In the genomic region with DNA sequence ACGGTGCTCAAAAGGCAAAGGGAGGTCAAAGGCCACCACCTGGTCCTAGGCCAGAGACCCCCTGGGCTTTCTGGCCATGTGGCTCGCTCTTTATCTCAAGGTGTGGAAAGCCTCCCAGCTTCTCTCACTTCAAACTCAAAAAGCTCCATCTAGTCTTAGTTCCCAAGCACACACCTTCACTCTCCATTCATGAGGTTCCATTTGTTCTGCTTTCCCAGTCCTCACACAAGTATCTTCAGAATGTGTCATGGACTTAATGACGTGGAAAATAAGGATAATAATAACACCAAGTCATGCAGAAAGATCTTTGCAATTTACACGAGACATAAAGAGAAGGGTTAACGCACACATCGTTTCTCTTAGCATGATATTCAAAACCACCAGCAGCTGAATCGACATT, we compare ENCODE assay signal across 1 cellular context.
TF ChIP-seq lines count a peak whose summit lies in the region.

No MANE protein-coding gene starts in this region.

TF ChIP-seq in HEK293, 187 proteins besides CTCF, POLR2A, EP300 and RAD21 (continued from another document and continues in another):
- TF ChIP-seq ZNF114 (tag by site-specific recombination; IDR thresholded peaks at IDR 0.05) (no peak), ZSCAN30 (tag by site-specific recombination; IDR thresholded peaks at IDR 0.05) (no peak), WT1 (tag by site-specific recombination; IDR thresholded peaks at IDR 0.05) (peak; percentile 71), ZNF155 (tag by site-specific recombination; IDR thresholded peaks at IDR 0.05) (no peak), ZNF792 (tag by site-specific recombination; IDR thresholded peaks at IDR 0.05) (no peak), ZNF248 (tag by site-specific recombination; IDR thresholded peaks at IDR 0.05) (no peak), ZNF449 (tag by site-specific recombination; IDR thresholded peaks at IDR 0.05) (no peak), ZNF510 (tag by site-specific recombination; IDR thresholded peaks at IDR 0.05; ENCODE audit: insufficient replicate concordance) (no peak), ZNF791 (tag by site-specific recombination; IDR thresholded peaks at IDR 0.05) (no peak), ZNF132 (tag by site-specific recombination; IDR thresholded peaks at IDR 0.05; ENCODE audit: borderline replicate concordance) (no peak), ZNF677 (tag by site-specific recombination; IDR thresholded peaks at IDR 0.05) (no peak), ZBTB1 (tag by site-specific recombination; IDR thresholded peaks at IDR 0.05) (no peak), HOXC10 (CRISPR knock-in tag; IDR thresholded peaks at IDR 0.05) (no peak), ZNF174 (tag by site-specific recombination; IDR thresholded peaks at IDR 0.05) (no peak), SCRT2 (tag by site-specific recombination; IDR thresholded peaks at IDR 0.05) (peak; percentile 57; the same call in 1 of the 2 replicates), ZNF121 (tag by site-specific recombination; IDR thresholded peaks at IDR 0.05) (no peak), ZNF214 (tag by site-specific recombination; IDR thresholded peaks at IDR 0.05; ENCODE audit: borderline replicate concordance) (no peak), ZNF138 (tag by site-specific recombination; IDR thresholded peaks at IDR 0.05; ENCODE audit: borderline replicate concordance) (no peak), ZNF701 (tag by site-specific recombination; IDR thresholded peaks at IDR 0.05) (no peak), ZFP3 (tag by site-specific recombination; IDR thresholded peaks at IDR 0.05; ENCODE audit: low read depth) (no peak), ZNF626 (tag by site-specific recombination; IDR thresholded peaks at IDR 0.05) (no peak), ZBTB10 (tag by site-specific recombination; IDR thresholded peaks at IDR 0.05) (no peak), ZNF202 (tag by site-specific recombination; IDR thresholded peaks at IDR 0.05; ENCODE audit: borderline replicate concordance) (no peak), SALL2 (tag by site-specific recombination; IDR thresholded peaks at IDR 0.05; ENCODE audit: borderline replicate concordance) (0 out of 2 replicates have a peak, but pooled peaks have one; percentile 21), ZBTB7A (tag by site-specific recombination; IDR thresholded peaks at IDR 0.05; ENCODE audit: low read depth) (no peak), KLF8 (tag by site-specific recombination; IDR thresholded peaks at IDR 0.05) (peak; percentile 84), ZNF433 (tag by site-specific recombination; IDR thresholded peaks at IDR 0.05; ENCODE audit: low read depth) (no peak), ZNF133 (tag by site-specific recombination; IDR thresholded peaks at IDR 0.05) (no peak), ZNF777 (tag by site-specific recombination; IDR thresholded peaks at IDR 0.05; ENCODE audit: borderline replicate concordance) (no peak), ZNF140 (tag by site-specific recombination; IDR thresholded peaks at IDR 0.05) (no peak), GLIS2 (tag by site-specific recombination; IDR thresholded peaks at IDR 0.05) (no peak), ZNF19 (tag by site-specific recombination; IDR thresholded peaks at IDR 0.05; ENCODE audit: low read depth) (no peak), ZNF837 (tag by site-specific recombination; IDR thresholded peaks at IDR 0.05) (no peak), SETDB1 (IDR thresholded peaks at IDR 0.05; ENCODE audit: insufficient read length, low read length) (no peak), ZNF707 (tag by site-specific recombination; IDR thresholded peaks at IDR 0.05) (no peak), ZNF473 (tag by site-specific recombination; IDR thresholded peaks at IDR 0.05) (no peak), ZNF555 (tag by site-specific recombination; conservative IDR thresholded peaks at IDR 0.05) (no peak), ZNF585B (tag by site-specific recombination; IDR thresholded peaks at IDR 0.05) (no peak), ZNF645 (tag by site-specific recombination; IDR thresholded peaks at IDR 0.05) (no peak), ZNF558 (tag by site-specific recombination; IDR thresholded peaks at IDR 0.05) (no peak), ZNF549 (tag by site-specific recombination; IDR thresholded peaks at IDR 0.05) (no peak), ZNF266 (tag by site-specific recombination; IDR thresholded peaks at IDR 0.05; ENCODE audit: low read depth) (no peak), ZFP37 (tag by site-specific recombination; IDR thresholded peaks at IDR 0.05) (no peak), ZSCAN23 (tag by site-specific recombination; IDR thresholded peaks at IDR 0.05) (no peak), ZBTB44 (tag by site-specific recombination; IDR thresholded peaks at IDR 0.05) (peak; percentile 99), ZNF426 (tag by site-specific recombination; IDR thresholded peaks at IDR 0.05) (no peak), ZNF184 (tag by site-specific recombination; IDR thresholded peaks at IDR 0.05) (no peak), ZNF785 (tag by site-specific recombination; IDR thresholded peaks at IDR 0.05) (no peak), ZSCAN16 (tag by site-specific recombination; IDR thresholded peaks at IDR 0.05) (no peak)
- TF ChIP-seq, protein P1, sequence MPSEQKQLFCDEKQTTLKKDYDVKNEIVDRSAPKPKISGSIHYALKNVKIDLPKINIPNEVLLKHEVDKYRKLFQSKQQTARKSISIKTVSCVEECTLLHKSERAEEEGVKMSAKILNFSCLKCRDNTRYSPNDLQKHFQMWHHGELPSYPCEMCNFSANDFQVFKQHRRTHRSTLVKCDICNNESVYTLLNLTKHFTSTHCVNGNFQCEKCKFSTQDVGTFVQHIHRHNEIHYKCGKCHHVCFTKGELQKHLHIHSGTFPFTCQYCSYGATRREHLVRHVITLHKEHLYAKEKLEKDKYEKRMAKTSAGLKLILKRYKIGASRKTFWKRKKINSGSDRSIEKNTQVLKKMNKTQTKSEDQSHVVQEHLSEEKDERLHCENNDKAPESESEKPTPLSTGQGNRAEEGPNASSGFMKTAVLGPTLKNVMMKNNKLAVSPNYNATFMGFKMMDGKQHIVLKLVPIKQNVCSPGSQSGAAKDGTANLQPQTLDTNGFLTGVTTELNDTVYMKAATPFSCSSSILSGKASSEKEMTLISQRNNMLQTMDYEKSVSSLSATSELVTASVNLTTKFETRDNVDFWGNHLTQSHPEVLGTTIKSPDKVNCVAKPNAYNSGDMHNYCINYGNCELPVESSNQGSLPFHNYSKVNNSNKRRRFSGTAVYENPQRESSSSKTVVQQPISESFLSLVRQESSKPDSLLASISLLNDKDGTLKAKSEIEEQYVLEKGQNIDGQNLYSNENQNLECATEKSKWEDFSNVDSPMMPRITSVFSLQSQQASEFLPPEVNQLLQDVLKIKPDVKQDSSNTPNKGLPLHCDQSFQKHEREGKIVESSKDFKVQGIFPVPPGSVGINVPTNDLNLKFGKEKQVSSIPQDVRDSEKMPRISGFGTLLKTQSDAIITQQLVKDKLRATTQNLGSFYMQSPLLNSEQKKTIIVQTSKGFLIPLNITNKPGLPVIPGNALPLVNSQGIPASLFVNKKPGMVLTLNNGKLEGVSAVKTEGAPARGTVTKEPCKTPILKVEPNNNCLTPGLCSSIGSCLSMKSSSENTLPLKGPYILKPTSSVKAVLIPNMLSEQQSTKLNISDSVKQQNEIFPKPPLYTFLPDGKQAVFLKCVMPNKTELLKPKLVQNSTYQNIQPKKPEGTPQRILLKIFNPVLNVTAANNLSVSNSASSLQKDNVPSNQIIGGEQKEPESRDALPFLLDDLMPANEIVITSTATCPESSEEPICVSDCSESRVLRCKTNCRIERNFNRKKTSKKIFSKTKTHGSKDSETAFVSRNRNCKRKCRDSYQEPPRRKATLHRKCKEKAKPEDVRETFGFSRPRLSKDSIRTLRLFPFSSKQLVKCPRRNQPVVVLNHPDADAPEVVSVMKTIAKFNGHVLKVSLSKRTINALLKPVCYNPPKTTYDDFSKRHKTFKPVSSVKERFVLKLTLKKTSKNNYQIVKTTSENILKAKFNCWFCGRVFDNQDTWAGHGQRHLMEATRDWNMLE (tag by site-specific recombination; conservative IDR thresholded peaks at IDR 0.05; ENCODE audit: low read depth): no peak
- TF ChIP-seq, protein P2, sequence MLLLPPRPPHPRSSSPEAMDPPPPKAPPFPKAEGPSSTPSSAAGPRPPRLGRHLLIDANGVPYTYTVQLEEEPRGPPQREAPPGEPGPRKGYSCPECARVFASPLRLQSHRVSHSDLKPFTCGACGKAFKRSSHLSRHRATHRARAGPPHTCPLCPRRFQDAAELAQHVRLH (tag by site-specific recombination; IDR thresholded peaks at IDR 0.05): no peak
- TF ChIP-seq, protein P3, sequence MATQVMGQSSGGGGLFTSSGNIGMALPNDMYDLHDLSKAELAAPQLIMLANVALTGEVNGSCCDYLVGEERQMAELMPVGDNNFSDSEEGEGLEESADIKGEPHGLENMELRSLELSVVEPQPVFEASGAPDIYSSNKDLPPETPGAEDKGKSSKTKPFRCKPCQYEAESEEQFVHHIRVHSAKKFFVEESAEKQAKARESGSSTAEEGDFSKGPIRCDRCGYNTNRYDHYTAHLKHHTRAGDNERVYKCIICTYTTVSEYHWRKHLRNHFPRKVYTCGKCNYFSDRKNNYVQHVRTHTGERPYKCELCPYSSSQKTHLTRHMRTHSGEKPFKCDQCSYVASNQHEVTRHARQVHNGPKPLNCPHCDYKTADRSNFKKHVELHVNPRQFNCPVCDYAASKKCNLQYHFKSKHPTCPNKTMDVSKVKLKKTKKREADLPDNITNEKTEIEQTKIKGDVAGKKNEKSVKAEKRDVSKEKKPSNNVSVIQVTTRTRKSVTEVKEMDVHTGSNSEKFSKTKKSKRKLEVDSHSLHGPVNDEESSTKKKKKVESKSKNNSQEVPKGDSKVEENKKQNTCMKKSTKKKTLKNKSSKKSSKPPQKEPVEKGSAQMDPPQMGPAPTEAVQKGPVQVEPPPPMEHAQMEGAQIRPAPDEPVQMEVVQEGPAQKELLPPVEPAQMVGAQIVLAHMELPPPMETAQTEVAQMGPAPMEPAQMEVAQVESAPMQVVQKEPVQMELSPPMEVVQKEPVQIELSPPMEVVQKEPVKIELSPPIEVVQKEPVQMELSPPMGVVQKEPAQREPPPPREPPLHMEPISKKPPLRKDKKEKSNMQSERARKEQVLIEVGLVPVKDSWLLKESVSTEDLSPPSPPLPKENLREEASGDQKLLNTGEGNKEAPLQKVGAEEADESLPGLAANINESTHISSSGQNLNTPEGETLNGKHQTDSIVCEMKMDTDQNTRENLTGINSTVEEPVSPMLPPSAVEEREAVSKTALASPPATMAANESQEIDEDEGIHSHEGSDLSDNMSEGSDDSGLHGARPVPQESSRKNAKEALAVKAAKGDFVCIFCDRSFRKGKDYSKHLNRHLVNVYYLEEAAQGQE (tag by site-specific recombination; IDR thresholded peaks at IDR 0.05): no peak
- TF ChIP-seq, protein P4, sequence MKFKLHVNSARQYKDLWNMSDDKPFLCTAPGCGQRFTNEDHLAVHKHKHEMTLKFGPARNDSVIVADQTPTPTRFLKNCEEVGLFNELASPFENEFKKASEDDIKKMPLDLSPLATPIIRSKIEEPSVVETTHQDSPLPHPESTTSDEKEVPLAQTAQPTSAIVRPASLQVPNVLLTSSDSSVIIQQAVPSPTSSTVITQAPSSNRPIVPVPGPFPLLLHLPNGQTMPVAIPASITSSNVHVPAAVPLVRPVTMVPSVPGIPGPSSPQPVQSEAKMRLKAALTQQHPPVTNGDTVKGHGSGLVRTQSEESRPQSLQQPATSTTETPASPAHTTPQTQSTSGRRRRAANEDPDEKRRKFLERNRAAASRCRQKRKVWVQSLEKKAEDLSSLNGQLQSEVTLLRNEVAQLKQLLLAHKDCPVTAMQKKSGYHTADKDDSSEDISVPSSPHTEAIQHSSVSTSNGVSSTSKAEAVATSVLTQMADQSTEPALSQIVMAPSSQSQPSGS (tag by site-specific recombination; IDR thresholded peaks at IDR 0.05; ENCODE audit: low read depth): peak; percentile 69
